Comparison of ENCODE assay signal across 8 cellular contexts in genomic region chr2:27133905-27134780, GRCh38. TPM values are rescaled to one million over a fixed set of nuclear protein-coding genes. Genes with fewer than 3 reads are reported as not detected.
DNase-seq lines count a peak whose midpoint lies in the region; ATAC-seq lines count a peak whose summit lies in the region.

TSS of gene PREB (minus strand) at chr2:27134636. CDS start at chr2:27134421, 215 bp downstream.

- no peaks in the 10 kb centered on the region for H3K27me3 ChIP-seq in BLaER1

- peaks cover 41% of the 10 kb centered on the region for H3K36me3 ChIP-seq in BLaER1

- no peaks in the 10 kb centered on the region for H3K27me3 Mint-ChIP-seq in activated CD4-positive, alpha-beta T cell treated with anti-CD3 and anti-CD28 coated beads, Interleukin-2, amount 10 ng/mL, durations not matched to agents 7 days and 5 days

- H3K4me1 ChIP-seq in BLaER1, result peaks cover 29% of the 10 kb centered on the region

- peak within 1 kb of the TSS; percentile 79 for H3K4me3 Mint-ChIP-seq in activated CD4-positive, alpha-beta T cell treated with anti-CD3 and anti-CD28 coated beads, Interleukin-2, amount 10 ng/mL, durations not matched to agents 7 days and 5 days

- peaks cover 28% of the 10 kb centered on the region for H3K36me3 Mint-ChIP-seq in activated CD4-positive, alpha-beta T cell treated with anti-CD3 and anti-CD28 coated beads, Interleukin-2, amount 10 ng/mL, durations not matched to agents 7 days and 5 days (ENCODE audit: low read depth)

- no peaks in the 10 kb centered on the region for H3K9me3 Mint-ChIP-seq in activated CD4-positive, alpha-beta T cell treated with anti-CD3 and anti-CD28 coated beads, Interleukin-2, amount 10 ng/mL, durations not matched to agents 7 days and 5 days

- CTCF ChIA-PET in activated CD4-positive, alpha-beta T cell treated with anti-CD3 and anti-CD28 coated beads, Interleukin-2, amount 10 ng/mL, durations not matched to agents 7 days and 5 days (lab: Charles Lee), result interaction anchor here (0.5 to 2.5 kb wide), 12 partner anchors 8 to 1266 kb away, joined by 3 to 11 read pairs (median 4); partner anchors contain the start of gene ABHD1

- peak within 1 kb of the TSS; percentile 94 for H3K27ac Mint-ChIP-seq in activated CD4-positive, alpha-beta T cell treated with anti-CD3 and anti-CD28 coated beads, Interleukin-2, amount 10 ng/mL, durations not matched to agents 7 days and 5 days

- peaks cover 29% of the 10 kb centered on the region for H3K4me1 Mint-ChIP-seq in activated CD4-positive, alpha-beta T cell treated with anti-CD3 and anti-CD28 coated beads, Interleukin-2, amount 10 ng/mL, durations not matched to agents 7 days and 5 days

- H3K9ac ChIP-seq in BLaER1, result peak within 1 kb of the TSS; percentile 95

- ATAC-seq in GM19324 (IDR thresholded peaks at IDR 0.05; ENCODE audit: low FRiP score, unreplicated experiment), result peak; percentile 89
- ATAC-seq in HG03469 (IDR thresholded peaks at IDR 0.05; ENCODE audit: unreplicated experiment), result peak; percentile 66
- ATAC-seq in left lobe of liver, result peak; percentile 92

- POLR2A ChIA-PET in activated CD4-positive, alpha-beta T cell treated with anti-CD3 and anti-CD28 coated beads, Interleukin-2, amount 10 ng/mL, durations not matched to agents 7 days and 5 days (lab: Charles Lee), result interaction anchor here (1.2 kb wide), 1 partner anchor 78 kb away, joined by 3 read pairs; the partner anchor contains the start of genes ATRAID and SLC5A6

- peak; percentile 93 for DNase-seq in NCI-H69 (lab: John Stamatoyannopoulos, UW)
- DNase-seq in activated CD4-positive, alpha-beta T cell treated with anti-CD3 and anti-CD28 coated beads, Interleukin-2, amount 10 ng/mL, durations not matched to agents 7 days and 5 days, result peak; percentile 98
- peak; percentile 79 for DNase-seq in cortex of kidney (lab: John Stamatoyannopoulos, UW)
- peak; percentile 99 for DNase-seq in left lobe of liver (ENCODE audit: low spot score)
- DNase-seq in stimulated activated CD4-positive, alpha-beta T cell treated with anti-CD3 and anti-CD28 coated beads, Interleukin-2, amount 100 ng/mL, for 4 hours (ENCODE audit: low read depth), result peak; percentile 97

- peak within 1 kb of the TSS; percentile 98 for H3K4me3 ChIP-seq in BLaER1

- peaks cover 50% of the 10 kb centered on the region for H4K20me1 ChIP-seq in BLaER1

- peak within 1 kb of the TSS; percentile 89 for H3K27ac ChIP-seq in BLaER1

- peak within 1 kb of the TSS; percentile 97 for H3K4me2 ChIP-seq in BLaER1

- no peaks in the 10 kb centered on the region for H3K9me3 ChIP-seq in BLaER1

RNA-seq across cellular contexts. Expression of gene PREB, which starts in this region (rescaled TPM):
- 10 to 100 TPM; 60.0 to 65.3 TPM for total RNA-seq in activated CD4-positive, alpha-beta T cell treated with anti-CD3 and anti-CD28 coated beads, Interleukin-2, amount 10 ng/mL, durations not matched to agents 7 days and 5 days
- 43.9 TPM for total RNA-seq in left lobe of liver

Comparison
In these comparisons a context has a peak if more than half of its experiments do, and no peak if none do; other contexts are left out.
1. Peak in every context shown above with its lines: DNase-seq, ATAC-seq, H3K4me3 ChIP-seq and H3K27ac ChIP-seq.